Comparison of ENCODE assay signal across 9 cellular contexts in the genomic region with DNA sequence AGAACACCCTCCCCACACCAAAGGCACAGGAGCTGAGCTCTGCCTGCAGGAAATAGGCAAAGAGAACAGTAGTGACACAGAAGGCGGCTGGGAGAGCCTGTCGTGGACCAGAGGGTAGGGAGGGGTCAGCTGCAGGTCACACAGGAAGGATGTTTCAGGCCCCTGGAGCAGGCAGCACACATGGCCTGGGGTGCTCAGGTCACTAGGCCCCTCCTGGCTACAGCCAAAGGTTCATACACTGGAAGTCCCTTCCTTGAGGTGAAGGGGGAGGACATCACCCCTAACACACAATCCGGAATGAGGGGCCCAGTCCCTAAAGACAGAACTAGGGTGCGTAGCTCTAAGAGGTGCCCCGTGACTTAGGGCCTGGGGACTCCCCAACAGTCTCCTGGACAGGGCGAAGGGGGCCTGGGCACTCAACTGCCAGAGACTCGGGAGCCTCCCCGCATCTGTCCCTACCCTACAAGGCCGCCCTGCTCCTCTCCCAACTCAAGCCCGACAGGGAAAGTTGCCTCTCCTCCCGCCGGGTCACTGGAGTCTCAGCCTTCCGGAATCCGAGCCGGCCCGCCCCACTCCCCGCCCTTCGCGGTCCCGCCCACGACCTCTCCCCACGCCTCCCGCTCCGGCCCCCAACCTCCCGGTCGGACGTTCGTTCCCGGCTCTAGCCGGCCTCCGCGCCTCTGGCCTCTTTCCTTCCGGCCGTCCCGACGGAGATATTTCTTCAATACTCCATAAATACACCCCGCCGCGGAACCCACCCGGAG. TPM values are rescaled to one million over a fixed set of nuclear protein-coding genes. Genes with fewer than 3 reads are reported as not detected.
DNase-seq lines count a peak whose midpoint lies in the region; ATAC-seq, FAIRE-seq and TF ChIP-seq lines count a peak whose summit lies in the region.
"Had no signal": no experiment of that assay in that cellular context is flagged by ENCODE, and none has a peak within 500 bp of the region (broad histone marks: within the 10 kb centered on the region; RNA-seq: fewer than 3 reads in every experiment).

A gene (minus strand): TSS at position 541 of the 764 bp plus-strand sequence. CDS start 675 bp downstream, outside the sequence.

- no peaks in the 10 kb centered on the region for H4K20me1 ChIP-seq in KMS-11 (ENCODE audit: insufficient read depth)

- H3K27ac Mint-ChIP-seq in activated CD4-positive, alpha-beta T cell treated with anti-CD3 and anti-CD28 coated beads, Interleukin-2, amount 10 ng/mL, durations not matched to agents 24 days and 14 days = no peak within 1 kb of the TSS

- H3K4me3 ChIP-seq in KMS-11 (IDR thresholded peaks at IDR 0.05; ENCODE audit: insufficient read depth, low read depth, low read length) (no peak within 1 kb of the TSS), dorsolateral prefrontal cortex (peak within 1 kb of the TSS; percentile 11 to 76 (median 61)), right lobe of liver (peak within 1 kb of the TSS; percentile 43 to 54 (median 52)), suprapubic skin (peak within 1 kb of the TSS; percentile 52)

- H3K9me3 ChIP-seq in right lobe of liver (no peaks in the 10 kb centered on the region), suprapubic skin (no peaks in the 10 kb centered on the region)

- no peak within 1 kb of the TSS for H3K4me2 ChIP-seq in KMS-11

- H3K27me3 ChIP-seq in KMS-11 (ENCODE audit: insufficient read depth, low read depth) (no peaks in the 10 kb centered on the region), dorsolateral prefrontal cortex (peaks cover 0 to 34% (median 15%) of the 10 kb centered on the region in 45 donors), right lobe of liver (no peaks in the 10 kb centered on the region), suprapubic skin (no peaks in the 10 kb centered on the region)

- peak within 1 kb of the TSS; percentile 61 for H3K4me3 Mint-ChIP-seq in activated CD4-positive, alpha-beta T cell treated with anti-CD3 and anti-CD28 coated beads, Interleukin-2, amount 10 ng/mL, durations not matched to agents 24 days and 14 days

- H3K27ac ChIP-seq in KMS-11 (no peak within 1 kb of the TSS), dorsolateral prefrontal cortex (peak within 1 kb of the TSS; percentile 30 to 99 (median 91)), right lobe of liver (peak within 1 kb of the TSS in 1 of 3 donors; percentile 31), suprapubic skin (peak within 1 kb of the TSS; percentile 70)

- 1% methylated on average over 14 of the region's 40 CpGs for WGBS in right lobe of liver (ENCODE audit: insufficient coverage, low coverage, low lambda C conversion rate, missing lambda C conversion rate)
- 8% methylated on average over 22 of the region's 40 CpGs for WGBS in suprapubic skin

- no peak within 1 kb of the TSS for H3K9ac ChIP-seq in KMS-11

- no peaks in the 10 kb centered on the region for H3K36me3 ChIP-seq in KMS-11 (ENCODE audit: insufficient read depth)
- no peaks in the 10 kb centered on the region for H3K36me3 ChIP-seq in right lobe of liver
- H3K36me3 ChIP-seq in suprapubic skin = peaks cover 2% of the 10 kb centered on the region

- H3K27me3 Mint-ChIP-seq in activated CD4-positive, alpha-beta T cell treated with anti-CD3 and anti-CD28 coated beads, Interleukin-2, amount 10 ng/mL, durations not matched to agents 24 days and 14 days = peaks cover 39% of the 10 kb centered on the region

- H3K4me1 Mint-ChIP-seq in activated CD4-positive, alpha-beta T cell treated with anti-CD3 and anti-CD28 coated beads, Interleukin-2, amount 10 ng/mL, durations not matched to agents 24 days and 14 days = peaks cover 15% of the 10 kb centered on the region

- peak; percentile 29 for TF ChIP-seq POLR2A in right lobe of liver (IDR thresholded peaks at IDR 0.05)
- TF ChIP-seq POLR2A in suprapubic skin (IDR thresholded peaks at IDR 0.05) = no peak
- no peak; the same call in none of the 2 replicates for TF ChIP-seq POLR2A in GM12892 (IDR thresholded peaks at IDR 0.05; ENCODE audit: low read depth, low read length)

- peak; percentile 81 to 94 (median 90) for ATAC-seq in right lobe of liver

- no peaks in the 10 kb centered on the region for H3K79me2 ChIP-seq in KMS-11 (ENCODE audit: insufficient read depth, low read depth)

- DNase-seq in activated CD4-positive, alpha-beta T cell treated with anti-CD3 and anti-CD28 coated beads, Interleukin-2, amount 10 ng/mL, durations not matched to agents 24 days and 14 days = peak; percentile 66
- no peak for DNase-seq in activated CD4-positive, alpha-beta T cell treated with anti-CD3 and anti-CD28 coated beads, Interleukin-2, amount 50 U/mL, for 4 hours
- DNase-seq in dorsolateral prefrontal cortex (peak in 4 of 10 donors; percentile 50 to 74 (median 59)), right lobe of liver (peak in 2 of 3 donors; percentile 83 to 85), suprapubic skin (ENCODE audit: low spot score in 2 of 2) (peak in 1 of 2 donors; percentile 83), GM12892 (ENCODE audit: insufficient read length) (no peak), cerebellum (ENCODE audit: low spot score) (no peak)

- TF ChIP-seq CTCF in KMS-11 (conservative IDR thresholded peaks at IDR 0.05; ENCODE audit: low read depth, low read length) = no peak
- TF ChIP-seq CTCF in dorsolateral prefrontal cortex (IDR thresholded peaks at IDR 0.05 in 54 of 56, conservative IDR thresholded peaks at IDR 0.05 in 2 of 56; ENCODE audit: low read depth in 1 of 56, partially characterized antibody in 56 of 56) = peak in 2 of 56 donors; percentile 11 to 12
- TF ChIP-seq CTCF in right lobe of liver (IDR thresholded peaks at IDR 0.05) = no peak
- TF ChIP-seq CTCF in suprapubic skin (IDR thresholded peaks at IDR 0.05) = no peak

- no peak for TF ChIP-seq EP300 in suprapubic skin (IDR thresholded peaks at IDR 0.05)

- H2AFZ ChIP-seq in KMS-11 (ENCODE audit: low read depth) = peak within 1 kb of the TSS; percentile 26; the same call in 1 of the 2 replicates

- H3K4me1 ChIP-seq in KMS-11 (ENCODE audit: low read depth, poor library complexity, severe bottlenecking) (peaks cover 21% of the 10 kb centered on the region), right lobe of liver (peaks cover 0 to 9% (median 3%) of the 10 kb centered on the region in 4 donors), suprapubic skin (peaks cover 42% of the 10 kb centered on the region)

- H3K36me3 Mint-ChIP-seq in activated CD4-positive, alpha-beta T cell treated with anti-CD3 and anti-CD28 coated beads, Interleukin-2, amount 10 ng/mL, durations not matched to agents 24 days and 14 days (ENCODE audit: low read depth) = no peaks in the 10 kb centered on the region

- intact Hi-C loops in activated CD4-positive, alpha-beta T cell treated with anti-CD3 and anti-CD28 coated beads, Interleukin-2, amount 10 ng/mL, durations not matched to agents 24 days and 14 days (cut with micrococcal nuclease) = no loop called here
- intact Hi-C loops in dorsolateral prefrontal cortex (cut with DNase I) = no loop called here
- intact Hi-C loops in right lobe of liver (cut with DNase I) = no loop called here

- FAIRE-seq in GM12892 (lab: Jason Lieb, UNC) = no peak
- FAIRE-seq: colon had no signal

- H3K9me3 Mint-ChIP-seq in activated CD4-positive, alpha-beta T cell treated with anti-CD3 and anti-CD28 coated beads, Interleukin-2, amount 10 ng/mL, durations not matched to agents 24 days and 14 days = no peaks in the 10 kb centered on the region

RNA-seq across cellular contexts. Expression of the gene that starts here (rescaled TPM):
- total RNA-seq in activated CD4-positive, alpha-beta T cell treated with anti-CD3 and anti-CD28 coated beads, Interleukin-2, amount 10 ng/mL, durations not matched to agents 24 days and 14 days = 3.4 and 3.6 TPM in 2 replicates
- total RNA-seq in dorsolateral prefrontal cortex = 10 to 100 TPM in 91 of 120 experiments, 1 to 10 TPM in 29; 2.8 to 93.4 (median 15.1) TPM
- 1 to 10 TPM in 4 of 6 experiments, under 1 TPM in 2; 0.71 to 3.5 (median 1.4) TPM for total RNA-seq in right lobe of liver
- 10 to 100 TPM; 30.7 to 78.4 (median 53.9) TPM for total RNA-seq in suprapubic skin
- 23.2 TPM for polyA plus RNA-seq in GM12892 (2012; ENCODE audit: missing spikeins)
- total RNA-seq in cerebellum = 2.5 TPM

Comparison
In these comparisons a context has a peak if more than half of its experiments do, and no peak if none do; other contexts are left out.
1. DNase-seq: peak in activated CD4-positive, alpha-beta T cell treated with anti-CD3 and anti-CD28 coated beads, Interleukin-2, amount 10 ng/mL, durations not matched to agents 24 days and 14 days (single experiment) and right lobe of liver (2 of 3); none in activated CD4-positive, alpha-beta T cell treated with anti-CD3 and anti-CD28 coated beads, Interleukin-2, amount 50 U/mL, for 4 hours (0 of 2), GM12892 (single experiment) and cerebellum (single experiment).